20 cellular contexts compared by ENCODE assay signal in the genomic region with DNA sequence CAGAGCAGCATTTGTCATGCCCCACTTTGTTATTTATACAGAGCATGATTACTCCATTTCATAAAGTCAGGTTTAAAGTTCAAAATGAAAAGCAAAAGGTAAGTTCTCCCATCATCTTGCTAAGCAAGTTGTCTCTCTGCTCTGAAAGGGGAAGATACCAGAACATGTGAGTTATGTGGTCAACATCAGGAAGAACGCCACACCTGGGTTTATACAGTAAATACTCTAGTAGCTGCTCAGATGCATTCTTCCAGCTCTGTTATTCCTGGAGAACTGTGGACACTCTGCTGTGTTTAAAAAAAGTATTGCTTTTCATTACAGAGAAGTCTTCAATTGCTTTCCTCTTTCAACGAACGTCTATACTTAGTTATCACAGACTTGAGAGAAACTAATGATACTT.
A peak's percentile ranks its signal among the peaks of the same experiment; 100 is the strongest.
DNase-seq lines count a peak whose midpoint lies in the region; ATAC-seq, FAIRE-seq and TF ChIP-seq lines count a peak whose summit lies in the region.
"Had no signal": no experiment of that assay in that cellular context is flagged by ENCODE, and none has a peak within 500 bp of the region (broad histone marks: within the 10 kb centered on the region; RNA-seq: fewer than 3 reads in every experiment).

No MANE protein-coding gene starts in this region.

- no peak overlapping the region for H3K9ac ChIP-seq in H1 (replicated peaks in 1 of 4; ENCODE audit: extremely low read depth in 1 of 4, low read depth in 3 of 4, low read length in 3 of 4)

- no peak overlapping the region for H2AFZ ChIP-seq in H1 (ENCODE audit: low read length)

- TF ChIP-seq EP300 in H1 (IDR thresholded peaks at IDR 0.05; ENCODE audit: borderline replicate concordance in 1 of 2, low read depth in 2 of 2, low read length in 2 of 2): no peak

- no peaks in the 10 kb centered on the region for H3K79me2 ChIP-seq in H1 (ENCODE audit: control insufficient read depth in 1 of 2, insufficient read depth in 2 of 2, low read length in 2 of 2)

- TF ChIP-seq CTCF in natural killer cell (IDR thresholded peaks at IDR 0.05): no peak
- no peak for TF ChIP-seq CTCF in H1 (IDR thresholded peaks at IDR 0.05; ENCODE audit: control extremely low read depth in 1 of 3, insufficient read depth in 1 of 3, low read depth in 1 of 3, low read length in 3 of 3)
- TF ChIP-seq CTCF in GM10266 (IDR thresholded peaks at IDR 0.05; ENCODE audit: control insufficient read depth, insufficient read depth, low read depth, missing control alignments): no peak

- H3K9me3 Mint-ChIP-seq in natural killer cell: no peaks in the 10 kb centered on the region
- no peaks in the 10 kb centered on the region for H3K9me3 Mint-ChIP-seq in natural killer cell treated with Interleukin-12 subunit alpha and Interleukin-12 subunit beta and Interleukin-15 and Interleukin-18, amount 100 ng/mL, for 72 hours
- H3K9me3 Mint-ChIP-seq: activated B cell treated with CpG ODN at 0.5 μM for 24 hours; T-helper 1 cell treated with Interleukin-12 subunit alpha and Interleukin-12 subunit beta and Interleukin-4 antibody, amounts not matched to agents 30 μg/mL and 1 μg/mL, for 36 hours had no signal

- peaks cover 0 to 5% (median under 1%) of the 10 kb centered on the region in 4 experiments; a peak in 2 of 7 replicates for H3K4me1 ChIP-seq in H1 (replicated peaks in 1 of 4; ENCODE audit: control insufficient read depth in 3 of 4, insufficient read depth in 4 of 4, low read length in 3 of 4)
- H3K4me1 ChIP-seq: gastroesophageal sphincter had no signal

- 84% methylated on average over 3 of the region's 3 CpGs; no CpG with 5 or more reads in 1 of the 2 experiments for WGBS in H1 (ENCODE audit: extremely low coverage in 1 of 2, insufficient coverage in 1 of 2, insufficient read length in 1 of 2, insufficient replicate concordance in 2 of 2, low coverage in 1 of 2, low lambda C conversion rate in 2 of 2, missing lambda C conversion rate in 1 of 2), 2 experiments

- no peak overlapping the region for H2AK5ac ChIP-seq in H1 (ENCODE audit: low read depth, low read length)

- POLR2A ChIA-PET in H1 (lab: Charles Lee; ENCODE audit: partially characterized antibody): interaction anchor here (0.7 kb wide), 1 partner anchor 89 kb away, joined by 3 read pairs; no protein-coding TSS in a partner anchor

- H3K4me2 ChIP-seq in H1 (ENCODE audit: insufficient read depth in 1 of 2, low read depth in 2 of 2, low read length in 2 of 2): no peak overlapping the region

- intact Hi-C loops in natural killer cell (cut with micrococcal nuclease): loop anchor here (5.0 kb wide), 3 partner anchors 33 to 143 kb away; no protein-coding TSS in a partner anchor

- DNase-seq in natural killer cell (no peak), H1 (ENCODE audit: low read depth in 1 of 2, low spot score in 2 of 2) (no peak), NCI-H187 (lab: John Stamatoyannopoulos, UW) (no peak), GM10266 (ENCODE audit: extremely low spot score) (no peak), DMS114 treated with DMSO at 0.1 percent for 48 hours (lab: John Stamatoyannopoulos, UW; ENCODE audit: unreplicated experiment) (no peak), ureter (ENCODE audit: low spot score) (no peak)
- DNase-seq in natural killer cell treated with Interleukin-12 subunit alpha and Interleukin-12 subunit beta and Interleukin-15 and Interleukin-18, amount 100 ng/mL, for 72 hours (ENCODE audit: low spot score): no peak
- DNase-seq: activated B cell treated with CpG ODN at 0.5 μM for 24 hours; aorta; cortex of kidney; mesenchymal stem cell; NCI-H1092; NK-92 treated with Interleukin-12 subunit alpha and Interleukin-12 subunit beta, amount 100 ng/mL, for 24 hours had no signal

- no peaks in the 10 kb centered on the region for H3K36me3 ChIP-seq in H1 (ENCODE audit: control insufficient read depth in 2 of 4, insufficient read depth in 4 of 4, low read length in 3 of 4)
- H3K36me3 ChIP-seq: gastroesophageal sphincter had no signal

- no peak overlapping the region for H3K14ac ChIP-seq in H1 (ENCODE audit: insufficient read length)

- no peaks in the 10 kb centered on the region for H3K9me3 ChIP-seq in H1 (ENCODE audit: insufficient read depth in 2 of 2, low read depth in 1 of 2, low read length in 1 of 2)
- H3K9me3 ChIP-seq: gastroesophageal sphincter had no signal

- H3K27me3 Mint-ChIP-seq in natural killer cell (ENCODE audit: low read depth in 2 of 2): no peaks in the 10 kb centered on the region
- H3K27me3 Mint-ChIP-seq in natural killer cell treated with Interleukin-12 subunit alpha and Interleukin-12 subunit beta and Interleukin-15 and Interleukin-18, amount 100 ng/mL, for 72 hours: no peaks in the 10 kb centered on the region
- H3K27me3 Mint-ChIP-seq: activated B cell treated with CpG ODN at 0.5 μM for 24 hours had no signal

- H4K20me1 ChIP-seq in H1 (replicated peaks in 1 of 2; ENCODE audit: control insufficient read depth in 1 of 2, insufficient read depth in 2 of 2, low read length in 2 of 2): no peaks in the 10 kb centered on the region

- no peaks in the 10 kb centered on the region for H3K79me1 ChIP-seq in H1 (ENCODE audit: low read depth, low read length)

- H2BK20ac ChIP-seq in H1 (ENCODE audit: low read length): no peak overlapping the region

- peak; percentile 19 for FAIRE-seq in H1 (lab: Jason Lieb, UNC)
- FAIRE-seq: GM12892, K562 had no signal

- H2BK12ac ChIP-seq in H1 (ENCODE audit: low read depth, low read length): no peak overlapping the region

- H3K27ac Mint-ChIP-seq in natural killer cell: peak overlapping the region; percentile 24 to 64
- no peak overlapping the region for H3K27ac Mint-ChIP-seq in natural killer cell treated with Interleukin-12 subunit alpha and Interleukin-12 subunit beta and Interleukin-15 and Interleukin-18, amount 100 ng/mL, for 72 hours
- H3K27ac Mint-ChIP-seq: activated B cell treated with CpG ODN at 0.5 μM for 24 hours; T-helper 1 cell treated with Interleukin-12 subunit alpha and Interleukin-12 subunit beta and Interleukin-4 antibody, amounts not matched to agents 30 μg/mL and 1 μg/mL, for 36 hours had no signal

- H2BK15ac ChIP-seq in H1 (ENCODE audit: low read length): no peak overlapping the region

- no peak for TF ChIP-seq POLR2A in H1 (IDR thresholded peaks at IDR 0.05; ENCODE audit: control extremely low read depth in 1 of 2, low read depth in 2 of 2, low read length in 2 of 2)

- H3K4me3 Mint-ChIP-seq in natural killer cell: no peak overlapping the region
- no peak overlapping the region for H3K4me3 Mint-ChIP-seq in natural killer cell treated with Interleukin-12 subunit alpha and Interleukin-12 subunit beta and Interleukin-15 and Interleukin-18, amount 100 ng/mL, for 72 hours
- H3K4me3 Mint-ChIP-seq: activated B cell treated with CpG ODN at 0.5 μM for 24 hours; T-helper 1 cell treated with Interleukin-12 subunit alpha and Interleukin-12 subunit beta and Interleukin-4 antibody, amounts not matched to agents 30 μg/mL and 1 μg/mL, for 36 hours had no signal

- no peak overlapping the region for H3K4me3 ChIP-seq in H1 (ENCODE audit: extremely low read depth in 1 of 4, insufficient read depth in 2 of 4, low read depth in 3 of 4, low read length in 4 of 4)
- H3K4me3 ChIP-seq: gastroesophageal sphincter, K562 had no signal

- ATAC-seq in natural killer cell (no peak), HG03460 (IDR thresholded peaks at IDR 0.05; ENCODE audit: unreplicated experiment) (peak; percentile 53)
- no peak for ATAC-seq in natural killer cell treated with Interleukin-12 subunit alpha and Interleukin-12 subunit beta and Interleukin-15 and Interleukin-18, amount 100 ng/mL, for 72 hours
- ATAC-seq: gastroesophageal sphincter, K562, Right ventricle myocardium inferior had no signal

- no peak overlapping the region for H4K5ac ChIP-seq in H1 (ENCODE audit: insufficient read length, low read depth, low read length)

- no peaks in the 10 kb centered on the region for H3K23me2 ChIP-seq in H1 (ENCODE audit: low read depth, low read length)

- H3K36me3 Mint-ChIP-seq in natural killer cell: no peaks in the 10 kb centered on the region
- no peaks in the 10 kb centered on the region for H3K36me3 Mint-ChIP-seq in natural killer cell treated with Interleukin-12 subunit alpha and Interleukin-12 subunit beta and Interleukin-15 and Interleukin-18, amount 100 ng/mL, for 72 hours

- H2BK5ac ChIP-seq in H1 (ENCODE audit: low read depth, low read length): no peak overlapping the region

- no peak overlapping the region for H3K23ac ChIP-seq in H1 (ENCODE audit: insufficient read length)

- no peak overlapping the region for H2BK120ac ChIP-seq in H1 (replicated peaks; ENCODE audit: low read depth, low read length)

- no peak overlapping the region for H4K91ac ChIP-seq in H1 (replicated peaks; ENCODE audit: insufficient read length, low read length)

- H3K56ac ChIP-seq in H1 (replicated peaks; ENCODE audit: insufficient read length, low read depth, low read length): no peak overlapping the region

- H3K18ac ChIP-seq in H1 (ENCODE audit: extremely low read depth, low read length): no peak overlapping the region

- H3K27me3 ChIP-seq in H1 (replicated peaks in 1 of 4; ENCODE audit: control insufficient read depth in 3 of 4, extremely low read depth in 1 of 4, insufficient read depth in 3 of 4, low read length in 3 of 4): no peaks in the 10 kb centered on the region
- H3K27me3 ChIP-seq: gastroesophageal sphincter had no signal

- TF ChIP-seq RAD21 in H1 (IDR thresholded peaks at IDR 0.05 in 1 of 2, conservative IDR thresholded peaks at IDR 0.05 in 1 of 2; ENCODE audit: low read depth in 2 of 2, low read length in 2 of 2): no peak

- no peak overlapping the region for H3K27ac ChIP-seq in H1 (ENCODE audit: low read depth, low read length)
- H3K27ac ChIP-seq: epithelial cell of prostate, gastroesophageal sphincter had no signal

- H3K4me1 Mint-ChIP-seq in natural killer cell: peaks cover 75 to 83% of the 10 kb centered on the region in 2 donors
- peaks cover 51 to 60% of the 10 kb centered on the region in 2 donors for H3K4me1 Mint-ChIP-seq in natural killer cell treated with Interleukin-12 subunit alpha and Interleukin-12 subunit beta and Interleukin-15 and Interleukin-18, amount 100 ng/mL, for 72 hours (ENCODE audit: low read depth in 2 of 2)

- CTCF ChIA-PET in H1 (lab: Charles Lee; ENCODE audit: partially characterized antibody): interaction anchor here (0.9 to 2.1 kb wide), 7 partner anchors 8 to 428 kb away, joined by 3 to 7 read pairs (median 3); no protein-coding TSS in a partner anchor

- H4K8ac ChIP-seq in H1 (ENCODE audit: extremely low read depth, insufficient read depth, low read length): no peak overlapping the region

- H3K4ac ChIP-seq in H1 (replicated peaks; ENCODE audit: insufficient read length, low read depth, low read length): no peak overlapping the region

TF ChIP-seq in H1, 55 proteins besides CTCF, POLR2A, EP300 and RAD21 (continues in another document):
- TF ChIP-seq BACH1 (IDR thresholded peaks at IDR 0.05; ENCODE audit: low read length) (no peak), ASH2L (IDR thresholded peaks at IDR 0.05; ENCODE audit: low read length) (no peak)

Comparison
In these comparisons a context has a peak if more than half of its experiments do, and no peak if none do; other contexts are left out.
1. H3K27ac Mint-ChIP-seq: peak in natural killer cell (2 of 2); none in natural killer cell treated with Interleukin-12 subunit alpha and Interleukin-12 subunit beta and Interleukin-15 and Interleukin-18, amount 100 ng/mL, for 72 hours (0 of 2).